10 cellular contexts compared by ENCODE assay signal in genomic region chr7:20798694-20799121, GRCh38. TPM values are rescaled to one million over a fixed set of nuclear protein-coding genes. Genes with fewer than 3 reads are reported as not detected.
DNase-seq lines count a peak whose midpoint lies in the region; ATAC-seq, FAIRE-seq and TF ChIP-seq lines count a peak whose summit lies in the region.
"Had no signal": no experiment of that assay in that cellular context is flagged by ENCODE, and none has a peak within 500 bp of the region (broad histone marks: within the 10 kb centered on the region; RNA-seq: fewer than 3 reads in every experiment).

No MANE protein-coding gene starts in this region.

- POLR2A ChIA-PET in MCF 10A (lab: Yijun Ruan, JAX): interaction anchor here (4.3 kb wide), 1 partner anchor 13 kb away, joined by 19 read pairs; the partner anchor contains the start of gene SP8

- no peak overlapping the region for H2BK15ac ChIP-seq in neuronal stem cell (ENCODE audit: low read length)

- intact Hi-C loops in MCF 10A (cut with micrococcal nuclease) (loop anchor here (10.0 kb wide), 1 partner anchor 626 kb away; the partner anchor contains the start of gene SP4), kidney (cut with DNase I) (no loop called here)

- peak; percentile 74 for DNase-seq in ELF-1 (ENCODE audit: low read depth, low spot score)
- DNase-seq in HuH-7.5 (ENCODE audit: low spot score): peak; percentile 35
- DNase-seq in MCF 10A (ENCODE audit: unreplicated experiment): no peak
- DNase-seq in neuronal stem cell (ENCODE audit: low spot score): no peak
- no peak for DNase-seq in medulla oblongata (ENCODE audit: extremely low spot score)
- DNase-seq in AG08395 (ENCODE audit: low spot score): no peak
- no peak for DNase-seq in kidney

- no peaks in the 10 kb centered on the region for H3K36me3 ChIP-seq in neuronal stem cell (replicated peaks in 1 of 2; ENCODE audit: control insufficient read depth in 2 of 2, insufficient read depth in 2 of 2, low read length in 2 of 2)
- H3K36me3 ChIP-seq in kidney (ENCODE audit: control insufficient read depth in 1 of 2, insufficient read depth in 2 of 2, low read length in 2 of 2): no peaks in the 10 kb centered on the region

- peaks cover 0 to 12% of the 10 kb centered on the region in 2 donors for H3K4me1 ChIP-seq in neuronal stem cell (ENCODE audit: control insufficient read depth in 2 of 2, insufficient read depth in 1 of 2, low read depth in 1 of 2, low read length in 2 of 2)
- H3K4me1 ChIP-seq in kidney (ENCODE audit: control insufficient read depth in 1 of 2, insufficient read depth in 1 of 2, low read depth in 1 of 2, low read length in 2 of 2): peaks cover 6 to 10% of the 10 kb centered on the region in 2 donors

- no peak overlapping the region for H3K27ac Mint-ChIP-seq in MCF 10A (ENCODE audit: low read depth, unreplicated experiment)

- TF ChIP-seq CTCF in MCF 10A (IDR thresholded peaks at IDR 0.05; ENCODE audit: unreplicated experiment) (no peak), kidney (IDR thresholded peaks at IDR 0.05; ENCODE audit: borderline replicate concordance, extremely low read depth, insufficient read depth) (no peak)

- no peak for FAIRE-seq in kidney (lab: Jason Lieb, UNC)

- H3K14ac ChIP-seq in neuronal stem cell (ENCODE audit: low read length): no peak overlapping the region

- ATAC-seq in HG02678 (IDR thresholded peaks at IDR 0.05; ENCODE audit: unreplicated experiment): no peak

- peak overlapping the region; percentile 94 for H2AFZ ChIP-seq in neuronal stem cell (ENCODE audit: low read length)

- H3K4ac ChIP-seq in neuronal stem cell (ENCODE audit: low read length): no peak overlapping the region

- peaks cover 5% of the 10 kb centered on the region for H3K4me1 Mint-ChIP-seq in MCF 10A (ENCODE audit: insufficient read depth, unreplicated experiment)

- no peak overlapping the region for H2AK5ac ChIP-seq in neuronal stem cell (ENCODE audit: low read depth, low read length)

- H3K4me2 ChIP-seq in neuronal stem cell (ENCODE audit: insufficient read depth, low read length, poor library complexity, severe bottlenecking): peak overlapping the region; percentile 74

- H3K79me1 ChIP-seq in neuronal stem cell (ENCODE audit: low read depth, low read length): peaks cover 4% of the 10 kb centered on the region

- H3K9ac ChIP-seq in neuronal stem cell (ENCODE audit: low read depth, low read length, poor library complexity) (peak overlapping the region; percentile 77), kidney (ENCODE audit: low read length in 2 of 2) (no peak overlapping the region)

- peak overlapping the region; percentile 96 for H3K18ac ChIP-seq in neuronal stem cell (ENCODE audit: low read length)

- H4K8ac ChIP-seq in neuronal stem cell (ENCODE audit: low read depth, low read length): no peak overlapping the region

- no peaks in the 10 kb centered on the region for H3K36me3 Mint-ChIP-seq in MCF 10A (ENCODE audit: insufficient read depth, unreplicated experiment)

- CTCF ChIA-PET in MCF 10A (lab: Yijun Ruan, JAX): no interaction called here

- peak overlapping the region; percentile 82 for H3K4me3 Mint-ChIP-seq in MCF 10A (ENCODE audit: unreplicated experiment)

- H3K27me3 Mint-ChIP-seq in MCF 10A (ENCODE audit: insufficient read depth, unreplicated experiment): peaks cover 2% of the 10 kb centered on the region

- H2BK120ac ChIP-seq in neuronal stem cell (ENCODE audit: low read depth, low read length): no peak overlapping the region

- H3K27me3 ChIP-seq in neuronal stem cell (ENCODE audit: control insufficient read depth in 3 of 3, insufficient read depth in 3 of 3, low read depth in 1 of 3, low read length in 3 of 3): peaks cover 0 to 66% (median 0%) of the 10 kb centered on the region in 3 experiments

- BruUV-seq in MCF 10A (replicated peaks; lab: Mats Ljungman, UMichigan): no TSS peak

- no CpG with 5 or more reads among the region's 15 CpGs for WGBS in neuronal stem cell (ENCODE audit: extremely low coverage in 2 of 2, insufficient read length in 2 of 2, insufficient replicate concordance in 1 of 2), 2 donors

- H3K27ac ChIP-seq in neuronal stem cell (replicated peaks; ENCODE audit: low read length) (peak overlapping the region; percentile 39), kidney (ENCODE audit: low read depth in 2 of 2, low read length in 2 of 2) (no peak overlapping the region)

- peak overlapping the region in 1 of 2 donors; percentile 83 for H3K4me3 ChIP-seq in neuronal stem cell (ENCODE audit: low read length in 2 of 2)
- no peak overlapping the region for H3K4me3 ChIP-seq in kidney (ENCODE audit: low read length in 2 of 2)

- H3K23ac ChIP-seq in neuronal stem cell (ENCODE audit: low read depth, low read length, poor library complexity): no peak overlapping the region

- H3K9me3 ChIP-seq in neuronal stem cell (replicated peaks in 1 of 2; ENCODE audit: control insufficient read depth in 2 of 2, insufficient read depth in 1 of 2, low read depth in 1 of 2, low read length in 2 of 2): no peaks in the 10 kb centered on the region
- no peaks in the 10 kb centered on the region for H3K9me3 ChIP-seq in kidney (ENCODE audit: control insufficient read depth in 1 of 2, low read length in 2 of 2)

- no peak overlapping the region for H2BK12ac ChIP-seq in neuronal stem cell (ENCODE audit: low read length)

- no peak overlapping the region for H2BK5ac ChIP-seq in neuronal stem cell (ENCODE audit: low read length)

- H3K9me3 Mint-ChIP-seq in MCF 10A (ENCODE audit: unreplicated experiment): no peaks in the 10 kb centered on the region

- no peak overlapping the region for H4K91ac ChIP-seq in neuronal stem cell (ENCODE audit: low read depth, low read length, poor library complexity)

RNA-seq across cellular contexts. Expression of gene SP8, which starts 12.0 kb away (rescaled TPM):
- total RNA-seq in MCF 10A (2022) (0.16 and 0.71 TPM in 2 replicates), kidney (not detected)
- polyA plus RNA-seq in neuronal stem cell (2013, experiment 1 of 2): 54.8 TPM
- 56.7 TPM for polyA plus RNA-seq in neuronal stem cell (2013, experiment 2 of 2)
- polyA plus RNA-seq in kidney (ENCODE audit: insufficient read depth, low read depth, low replicate concordance): not detected
- total RNA-seq: myocyte, NCI-H460 had no signal

Comparison
In these comparisons a context has a peak if more than half of its experiments do, and no peak if none do; other contexts are left out.
1. DNase-seq: peak in ELF-1 (single experiment) and HuH-7.5 (single experiment); none in MCF 10A (single experiment), neuronal stem cell (single experiment), medulla oblongata (single experiment), AG08395 (single experiment) and kidney (single experiment).